ENCODE assay signal across 1 cellular context in the genomic region with DNA sequence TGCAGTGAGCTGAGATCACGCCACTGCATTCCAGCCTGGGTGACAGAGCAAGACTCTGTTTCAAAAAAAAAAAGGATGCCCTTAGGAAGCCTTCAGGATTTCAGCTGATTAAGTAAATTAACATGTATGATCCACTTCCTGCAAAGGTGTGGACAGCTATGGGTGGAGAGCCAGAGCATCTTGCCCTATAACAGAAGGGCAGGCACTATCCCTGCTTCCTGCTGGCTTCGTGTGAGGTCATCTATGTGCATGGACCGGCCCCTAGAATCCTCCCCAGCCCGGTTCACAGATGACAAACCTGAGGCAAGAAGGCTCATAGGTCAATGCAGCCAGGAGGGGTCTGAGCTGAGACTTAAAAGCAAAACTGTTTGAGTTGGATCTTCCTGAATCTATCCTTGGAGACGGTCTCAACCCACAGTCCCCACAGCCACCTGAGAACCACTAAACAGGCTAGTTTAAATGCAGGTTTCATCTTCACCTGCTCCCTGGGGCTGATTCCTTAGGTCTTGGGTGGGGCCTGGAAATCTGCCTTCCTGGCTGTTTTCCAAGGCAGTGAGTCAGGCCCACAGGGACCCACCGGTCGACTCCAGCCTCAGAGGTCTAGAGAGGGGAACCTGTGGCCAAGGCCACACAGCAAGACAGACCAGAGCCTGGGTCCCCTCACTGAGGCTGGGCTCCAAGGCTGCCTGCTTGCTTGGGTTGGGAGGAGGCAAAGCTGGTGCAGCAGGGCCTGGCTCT.
TF ChIP-seq lines count a peak whose summit lies in the region.

No MANE protein-coding gene starts in this region.

TF ChIP-seq in GM12878, 131 proteins besides CTCF, POLR2A, EP300 and RAD21 (continued from another document):
- no peak for TF ChIP-seq ZNF592 (IDR thresholded peaks at IDR 0.05)
- no peak for TF ChIP-seq WRNIP1 (IDR thresholded peaks at IDR 0.05; ENCODE audit: borderline replicate concordance, low read depth, low read length)
TF ChIP-seq in GM12878: peak in this region for 0.
